ENCODE assay signal across 8 cellular contexts in genomic region chr21:43916691-43917514, GRCh38. TPM values are rescaled to one million over a fixed set of nuclear protein-coding genes. Genes with fewer than 3 reads are reported as not detected.
A peak's percentile ranks its signal among the peaks of the same experiment; 100 is the strongest.
DNase-seq lines count a peak whose midpoint lies in the region; TF ChIP-seq lines count a peak whose summit lies in the region.

No MANE protein-coding gene starts in this region.

- H3K27me3 ChIP-seq in CD8-positive, alpha-beta memory T cell (ENCODE audit: insufficient read depth, low read length, poor library complexity, severe bottlenecking) = no peaks in the 10 kb centered on the region
- no peaks in the 10 kb centered on the region for H3K27me3 ChIP-seq in KMS-11 (ENCODE audit: insufficient read depth, low read depth)
- H3K27me3 ChIP-seq in left ventricle myocardium inferior (ENCODE audit: low read depth) = no peaks in the 10 kb centered on the region

- H4K20me1 ChIP-seq in KMS-11 (ENCODE audit: insufficient read depth) = no peaks in the 10 kb centered on the region

- peak overlapping the region; percentile 40 for H3K4me3 ChIP-seq in CD8-positive, alpha-beta memory T cell (ENCODE audit: low read length)
- H3K4me3 ChIP-seq in KMS-11 (IDR thresholded peaks at IDR 0.05; ENCODE audit: insufficient read depth, low read depth, low read length) (no peak overlapping the region), left ventricle myocardium inferior (peak overlapping the region; percentile 54)

- peaks cover 44% of the 10 kb centered on the region for H3K4me1 ChIP-seq in CD8-positive, alpha-beta memory T cell (ENCODE audit: insufficient read depth, low read length)
- H3K4me1 ChIP-seq in KMS-11 (ENCODE audit: low read depth, poor library complexity, severe bottlenecking) (peaks cover 50% of the 10 kb centered on the region), left ventricle myocardium inferior (peaks cover 89% of the 10 kb centered on the region)

- peak overlapping the region; percentile 58 for H3K4me2 ChIP-seq in KMS-11

- H3K9me3 ChIP-seq in CD8-positive, alpha-beta memory T cell (ENCODE audit: low read length) = no peaks in the 10 kb centered on the region
- peaks cover 10% of the 10 kb centered on the region for H3K9me3 ChIP-seq in left ventricle myocardium inferior (replicated peaks)

- peaks cover 0 to 5% of the 10 kb centered on the region in 2 donors for H3K27me3 Mint-ChIP-seq in CD8-positive, alpha-beta memory T cell

- peaks cover 83% of the 10 kb centered on the region for H3K79me2 ChIP-seq in KMS-11 (ENCODE audit: insufficient read depth, low read depth)

- peak overlapping the region; percentile 55 to 98 (median 92) for H3K27ac Mint-ChIP-seq in CD8-positive, alpha-beta memory T cell

- peak; percentile 49 to 84 (median 73) for DNase-seq in CD8-positive, alpha-beta memory T cell
- peak; percentile 71 for DNase-seq in activated T-cell treated with anti-CD3 and anti-CD28 coated beads, Interleukin-2, amount 50 U/mL, for 1 hour
- DNase-seq in left ventricle myocardium inferior (no peak), NCI-H1092 (lab: John Stamatoyannopoulos, UW) (no peak), OCI-M2 (lab: John Stamatoyannopoulos, UW; ENCODE audit: unreplicated experiment) (no peak), glomerular visceral epithelial cell (ENCODE audit: extremely low spot score) (no peak)
- DNase-seq in stimulated activated CD8-positive, alpha-beta memory T cell treated with anti-CD3 and anti-CD28 coated beads, Interleukin-4, amount 100 ng/mL, for 4 hours (ENCODE audit: low read depth in 2 of 2, low spot score in 1 of 2) = peak; percentile 33 to 41

- H3K4me3 Mint-ChIP-seq in CD8-positive, alpha-beta memory T cell = peak overlapping the region; percentile 82 to 90 (median 87)

- peak overlapping the region; percentile 60; the same call in 1 of the 2 replicates for H3K9ac ChIP-seq in KMS-11

- POLR2A ChIA-PET in CD8-positive, alpha-beta memory T cell (lab: Charles Lee) = no interaction called here

- H3K36me3 ChIP-seq in CD8-positive, alpha-beta memory T cell (ENCODE audit: insufficient read depth, low read length) = no peaks in the 10 kb centered on the region
- H3K36me3 ChIP-seq in KMS-11 (ENCODE audit: insufficient read depth) (no peaks in the 10 kb centered on the region), left ventricle myocardium inferior (no peaks in the 10 kb centered on the region)

- intact Hi-C loops in left ventricle myocardium inferior (cut with micrococcal nuclease) = no loop called here

- H3K9me3 Mint-ChIP-seq in CD8-positive, alpha-beta memory T cell = peaks cover 0 to 10% (median 3%) of the 10 kb centered on the region in 5 donors

- peak overlapping the region; percentile 25; the same call in 1 of the 2 replicates for H2AFZ ChIP-seq in KMS-11 (ENCODE audit: low read depth)

- no peak for TF ChIP-seq CTCF in KMS-11 (conservative IDR thresholded peaks at IDR 0.05; ENCODE audit: low read depth, low read length)
- no peak for TF ChIP-seq CTCF in left ventricle myocardium inferior (IDR thresholded peaks at IDR 0.05; ENCODE audit: borderline replicate concordance)

- peak overlapping the region; percentile 70 for H3K27ac ChIP-seq in CD8-positive, alpha-beta memory T cell (ENCODE audit: low read depth, low read length)
- peak overlapping the region; percentile 65 for H3K27ac ChIP-seq in KMS-11
- peak overlapping the region; percentile 31 for H3K27ac ChIP-seq in left ventricle myocardium inferior (replicated peaks)

- CTCF ChIA-PET in CD8-positive, alpha-beta memory T cell (lab: Charles Lee) = interaction anchor here (1.4 kb wide), 1 partner anchor 50 kb away, joined by 4 read pairs; no protein-coding TSS in a partner anchor

- peaks cover 9 to 14% (median 11%) of the 10 kb centered on the region in 3 donors for H3K36me3 Mint-ChIP-seq in CD8-positive, alpha-beta memory T cell

- H3K4me1 Mint-ChIP-seq in CD8-positive, alpha-beta memory T cell = peaks cover 48 to 75% (median 70%) of the 10 kb centered on the region in 3 donors

RNA-seq across cellular contexts. Expression of gene AGPAT3, which starts 51.9 kb away (rescaled TPM):
- 10 to 100 TPM; 66.5 to 69.3 TPM for total RNA-seq in CD8-positive, alpha-beta memory T cell
- polyA plus RNA-seq in CD8-positive, alpha-beta memory T cell = 15.9 TPM
- total RNA-seq in left ventricle myocardium inferior = 79.6 TPM

Comparison
In these comparisons a context has a peak if more than half of its experiments do, and no peak if none do; other contexts are left out.
1. DNase-seq: peak in CD8-positive, alpha-beta memory T cell (5 of 5), activated T-cell treated with anti-CD3 and anti-CD28 coated beads, Interleukin-2, amount 50 U/mL, for 1 hour (single experiment) and stimulated activated CD8-positive, alpha-beta memory T cell treated with anti-CD3 and anti-CD28 coated beads, Interleukin-4, amount 100 ng/mL, for 4 hours (2 of 2); none in left ventricle myocardium inferior (single experiment), NCI-H1092 (single experiment), OCI-M2 (single experiment) and glomerular visceral epithelial cell (single experiment).
2. Peak in every context shown above with its lines, with median percentiles within 50 percentile points of each other: H3K27ac ChIP-seq.